ENCODE assay signal across 1 cellular context in genomic region chr17:58352843-58353719, GRCh38.
TF ChIP-seq lines count a peak whose summit lies in the region.

No MANE protein-coding gene starts in this region.

TF ChIP-seq in K562, 482 proteins besides CTCF, POLR2A, EP300 and RAD21 (continued from another document):
- no peak for TF ChIP-seq STAT6 (CRISPR knock-in tag; IDR thresholded peaks at IDR 0.05)
- TF ChIP-seq E2F4 (CRISPR knock-in tag; IDR thresholded peaks at IDR 0.05; ENCODE audit: low read depth) = no peak
- peak; percentile 39; the same call in 1 of the 2 replicates for TF ChIP-seq CXXC5 (CRISPR knock-in tag; IDR thresholded peaks at IDR 0.05)
- no peak for TF ChIP-seq DLX4 (CRISPR knock-in tag; IDR thresholded peaks at IDR 0.05)
- no peak for TF ChIP-seq ZKSCAN1 (IDR thresholded peaks at IDR 0.05; ENCODE audit: low read depth, low read length)
- TF ChIP-seq PCBP2 (IDR thresholded peaks at IDR 0.05; ENCODE audit: low read depth, low read length, poor library complexity, severe bottlenecking) = no peak
- TF ChIP-seq MYBL2 (IDR thresholded peaks at IDR 0.05; ENCODE audit: low read depth) = no peak
- TF ChIP-seq MYBL2 (CRISPR knock-in tag; IDR thresholded peaks at IDR 0.05; ENCODE audit: borderline replicate concordance) = no peak
- TF ChIP-seq FOXA3 (CRISPR knock-in tag; conservative IDR thresholded peaks at IDR 0.05 in 1 of 2, IDR thresholded peaks at IDR 0.05 in 1 of 2) = peak in 1 of 2 experiments; percentile 45; a peak in 1 of 4 replicates
- TF ChIP-seq ZBTB2 (IDR thresholded peaks at IDR 0.05) = no peak
- TF ChIP-seq DPF2 (IDR thresholded peaks at IDR 0.05) = 0 out of 2 replicates have a peak, but pooled peaks have one; percentile 16
- no peak for TF ChIP-seq SIX5 (IDR thresholded peaks at IDR 0.05; ENCODE audit: borderline replicate concordance in 1 of 2, insufficient read depth in 1 of 2, low read depth in 1 of 2, low read length in 2 of 2)
- no peak for TF ChIP-seq ZBTB17 (CRISPR knock-in tag; IDR thresholded peaks at IDR 0.05)
- TF ChIP-seq BACH1 (tag; IDR thresholded peaks at IDR 0.05) = peak; percentile 64; the same call in 1 of the 2 replicates
- TF ChIP-seq ADNP (tag; IDR thresholded peaks at IDR 0.05) = peak; percentile 96
- no peak for TF ChIP-seq MTA1 (IDR thresholded peaks at IDR 0.05; ENCODE audit: borderline replicate concordance)
- no peak for TF ChIP-seq RB1 (IDR thresholded peaks at IDR 0.05; ENCODE audit: low read depth)
- TF ChIP-seq ZNF217 (CRISPR knock-in tag; IDR thresholded peaks at IDR 0.05) = no peak
- peak; percentile 90 for TF ChIP-seq MEF2A (IDR thresholded peaks at IDR 0.05; ENCODE audit: control insufficient read depth, low read depth, low read length)
- TF ChIP-seq KLF13 (tag; IDR thresholded peaks at IDR 0.05; ENCODE audit: borderline replicate concordance, low read depth) = no peak
